ENCODE assay signal across 19 cellular contexts in the genomic region with DNA sequence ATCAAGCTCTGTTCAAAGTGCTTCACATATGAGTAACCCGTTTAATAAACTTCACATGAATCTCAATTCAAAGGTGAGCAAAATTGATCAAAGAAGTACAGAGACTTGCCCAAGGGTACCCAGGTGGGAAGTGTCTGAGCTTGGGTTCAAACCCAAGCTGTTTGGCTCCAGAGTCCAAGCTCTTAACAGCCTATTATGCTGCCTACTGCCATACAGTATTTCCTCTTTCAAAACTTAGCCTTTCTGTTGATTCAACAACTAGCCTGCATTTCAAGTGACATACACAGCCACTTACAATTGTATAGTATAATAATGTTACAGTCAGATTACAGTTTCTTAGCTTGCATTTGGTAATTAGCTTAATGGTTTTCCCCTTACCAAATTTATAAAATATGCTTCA.
"Had no signal": no experiment of that assay in that cellular context is flagged by ENCODE, and none has a peak within 500 bp of the region (broad histone marks: within the 10 kb centered on the region; RNA-seq: fewer than 3 reads in every experiment).

No MANE protein-coding gene starts in this region.

- H3K27me3 ChIP-seq: cardiac muscle cell, esophagus squamous epithelium, pancreas, right lobe of liver, stomach had no signal

- ATAC-seq: activated T-helper 17 cell treated with anti-CD3 and anti-CD28 coated beads, Interleukin-2, amount 50 U/mL, for 72 hours; naive thymus-derived CD4-positive, alpha-beta T cell; pancreas; WTC11 had no signal

- FAIRE-seq: endothelial cell of umbilical vein, pancreas, small intestine, TTC549 had no signal

- H3K4me3 ChIP-seq: cardiac muscle cell, esophagus squamous epithelium, pancreas, right lobe of liver, stomach had no signal

- H3K9me3 ChIP-seq: esophagus squamous epithelium, pancreas, right lobe of liver, stomach had no signal

- H3K36me3 ChIP-seq: cardiac muscle cell, esophagus squamous epithelium, pancreas, right lobe of liver, stomach had no signal

- H3K27ac ChIP-seq: cardiac muscle cell, pancreas, right lobe of liver, stomach had no signal

- DNase-seq: activated CD4-positive, alpha-beta memory T cell treated with anti-CD3 and anti-CD28 coated beads for 36 hours; activated CD4-positive, alpha-beta T cell treated with anti-CD3 and anti-CD28 coated beads for 4 hours; activated naive CD4-positive, alpha-beta T cell; activated naive CD8-positive, alpha-beta T cell treated with anti-CD3 and anti-CD28 coated beads for 36 hours; amniotic stem cell; dermis blood vessel endothelial cell; effector memory CD4-positive, alpha-beta T cell; esophagus squamous epithelium; naive thymus-derived CD4-positive, alpha-beta T cell; pancreas; right lobe of liver; small intestine; stimulated activated CD4-positive, alpha-beta T cell treated with anti-CD3 and anti-CD28 coated beads, Interleukin-4, amount 100 ng/mL, for 1 hour; stomach had no signal
